ENCODE assay signal across 8 cellular contexts in genomic region chr20:327946-328563, GRCh38. TPM values are rescaled to one million over a fixed set of nuclear protein-coding genes. Genes with fewer than 3 reads are reported as not detected.
A peak's percentile ranks its signal among the peaks of the same experiment; 100 is the strongest.
DNase-seq lines count a peak whose midpoint lies in the region; ATAC-seq and TF ChIP-seq lines count a peak whose summit lies in the region.

No MANE protein-coding gene starts in this region.

- no peak for ATAC-seq in gastrocnemius medialis
- no peak for ATAC-seq in HG02840 (IDR thresholded peaks at IDR 0.05; ENCODE audit: low FRiP score, unreplicated experiment)
- no peak for ATAC-seq in esophagus mucosa
- ATAC-seq in GM18907 (IDR thresholded peaks at IDR 0.05; ENCODE audit: unreplicated experiment) = no peak
- ATAC-seq in omental fat pad (ENCODE audit: low FRiP score) = no peak

- peak overlapping the region; percentile 88 for H3K9ac ChIP-seq in GM23248
- peak overlapping the region; percentile 93 for H3K9ac ChIP-seq in SK-N-MC (ENCODE audit: insufficient read length)

- H3K79me2 ChIP-seq in GM23248 (ENCODE audit: insufficient read depth) = peaks cover 19% of the 10 kb centered on the region

- H3K9me2 ChIP-seq in GM23248 (ENCODE audit: insufficient read depth) = no peaks in the 10 kb centered on the region

- TF ChIP-seq CTCF in fibroblast of mammary gland (conservative IDR thresholded peaks at IDR 0.05; ENCODE audit: control insufficient read depth, insufficient read depth, low read depth, low read length) = no peak
- no peak for TF ChIP-seq CTCF in gastrocnemius medialis (IDR thresholded peaks at IDR 0.05 in 4 of 5, conservative IDR thresholded peaks at IDR 0.05 in 1 of 5)
- TF ChIP-seq CTCF in omental fat pad (IDR thresholded peaks at IDR 0.05) = no peak

- 0 out of 2 replicates have a peak overlapping the region, but pooled peaks have one; percentile 19 for H2AFZ ChIP-seq in GM23248

- in situ Hi-C loops in GM23248 (cut with MboI) (no loop called here), gastrocnemius medialis (cut with MboI; ENCODE audit: low sequenced_read_pairs in 4 of 4) (no loop called here)

- H3K27ac ChIP-seq in GM23248 (peak overlapping the region; percentile 89), SK-N-MC (peak overlapping the region; percentile 80), gastrocnemius medialis (peak overlapping the region; percentile 56 to 93 (median 62))

- no peaks in the 10 kb centered on the region for H4K20me1 ChIP-seq in GM23248 (ENCODE audit: insufficient read depth)

- peaks cover 31% of the 10 kb centered on the region for H3K4me1 ChIP-seq in GM23248 (ENCODE audit: insufficient read depth)
- peaks cover 5% of the 10 kb centered on the region in 2 donors for H3K4me1 ChIP-seq in gastrocnemius medialis

- WGBS in GM23248 (ENCODE audit: low coverage in 1 of 2, low lambda C conversion rate in 2 of 2, missing lambda C conversion rate in 2 of 2), 2 experiments = 39% methylated on average over 19 to 26 of the region's 26 CpGs

- no peaks in the 10 kb centered on the region for H3K36me3 ChIP-seq in GM23248 (ENCODE audit: low read depth)
- peaks cover 7% of the 10 kb centered on the region; the same call in 1 of the 2 replicates for H3K36me3 ChIP-seq in SK-N-MC (ENCODE audit: insufficient read depth, low read length)
- H3K36me3 ChIP-seq in gastrocnemius medialis = no peaks in the 10 kb centered on the region

- DNase-seq in GM23248 (peak; percentile 48), SK-N-MC (ENCODE audit: low read depth, low spot score) (no peak), fibroblast of mammary gland (ENCODE audit: low read depth) (peak; percentile 35), gastrocnemius medialis (no peak), omental fat pad (ENCODE audit: low spot score) (no peak)

- no peak for TF ChIP-seq POLR2A in gastrocnemius medialis (IDR thresholded peaks at IDR 0.05)

- intact Hi-C loops in gastrocnemius medialis (cut with DNase I; ENCODE audit: low total_unique reads) = loop anchor here (5.0 to 10.0 kb wide), 2 partner anchors 121 to 797 kb away; no protein-coding TSS in a partner anchor

- H3K9me3 ChIP-seq in GM23248 (ENCODE audit: low read depth) (no peaks in the 10 kb centered on the region), SK-N-MC (ENCODE audit: low read depth, low read length) (no peaks in the 10 kb centered on the region), gastrocnemius medialis (no peaks in the 10 kb centered on the region)

- H3K4me2 ChIP-seq in GM23248 (ENCODE audit: unreplicated experiment) = peak overlapping the region; percentile 98

- H3K4me3 ChIP-seq in GM23248 (peak overlapping the region; percentile 84), SK-N-MC (peak overlapping the region; percentile 96), fibroblast of mammary gland (ENCODE audit: control insufficient read depth, low read depth, low read length) (peak overlapping the region; percentile 79), gastrocnemius medialis (no peak overlapping the region)

- peaks cover 40% of the 10 kb centered on the region for H3F3A ChIP-seq in GM23248 (ENCODE audit: insufficient read depth)

- H3K27me3 ChIP-seq in GM23248 (replicated peaks; ENCODE audit: insufficient read depth) (no peaks in the 10 kb centered on the region), gastrocnemius medialis (peaks cover 0 to 7% (median 2%) of the 10 kb centered on the region in 3 donors)

RNA-seq across cellular contexts. Expression of gene SOX12, which starts 2.7 kb away (rescaled TPM):
- total RNA-seq in GM23248 (2014; rRNA removed; shearing (Covaris generic)) = 7.5 and 7.7 TPM in 2 replicates
- polyA plus RNA-seq in GM23248 (2016; fragmentation: Nextera tagmentation; extraction: Ambion mirVana) = 2.0 and 2.1 TPM in 2 replicates
- total RNA-seq in gastrocnemius medialis (1 to 10 TPM in 1 of 4 donors, under 1 TPM in 3; 0.15 to 1.4 (median 0.65) TPM), esophagus mucosa (4.5 TPM), omental fat pad (1 to 10 TPM; 2.0 to 3.3 (median 2.5) TPM)

RNA-seq across cellular contexts. Expression of gene NRSN2, which starts 18.9 kb away (rescaled TPM):
- total RNA-seq in GM23248 (2014; rRNA removed; shearing (Covaris generic)) = 58.8 and 76.8 TPM in 2 replicates
- 76.7 and 78.2 TPM in 2 replicates for polyA plus RNA-seq in GM23248 (2016; fragmentation: Nextera tagmentation; extraction: Ambion mirVana)
- total RNA-seq in gastrocnemius medialis (1 to 10 TPM; 1.3 to 4.7 (median 2.2) TPM), esophagus mucosa (7.1 TPM), omental fat pad (10 to 100 TPM; 12.6 to 19.1 (median 15.8) TPM)

RNA-seq across cellular contexts. Expression of gene ZCCHC3, which starts 30.7 kb away (rescaled TPM):
- 13.8 and 14.8 TPM in 2 replicates for total RNA-seq in GM23248 (2014; rRNA removed; shearing (Covaris generic))
- polyA plus RNA-seq in GM23248 (2016; fragmentation: Nextera tagmentation; extraction: Ambion mirVana) = 4.1 and 5.3 TPM in 2 replicates
- 1 to 10 TPM; 6.7 to 9.4 (median 7.9) TPM for total RNA-seq in gastrocnemius medialis
- total RNA-seq in esophagus mucosa = 6.2 TPM
- 10 to 100 TPM; 10.5 to 20.1 (median 12.6) TPM for total RNA-seq in omental fat pad

RNA-seq across cellular contexts. Expression of gene C20orf96, which starts 37.5 kb away (rescaled TPM):
- total RNA-seq in GM23248 (2014; rRNA removed; shearing (Covaris generic)) = 0.32 TPM in 1 of 2 replicates, not detected in the other
- 4.0 and 4.5 TPM in 2 replicates for polyA plus RNA-seq in GM23248 (2016; fragmentation: Nextera tagmentation; extraction: Ambion mirVana)
- total RNA-seq in gastrocnemius medialis (1 to 10 TPM in 1 of 4 donors, under 1 TPM in 2, not detected in 1; 0.19 to 1.5 (median 0.58) TPM), esophagus mucosa (2.0 TPM), omental fat pad (1 to 10 TPM; 1.4 to 3.0 (median 1.9) TPM)

RNA-seq across cellular contexts. Expression of gene TRIB3, which starts 52.5 kb away (rescaled TPM):
- total RNA-seq in GM23248 (2014; rRNA removed; shearing (Covaris generic)) = 88.5 and 99.2 TPM in 2 replicates
- polyA plus RNA-seq in GM23248 (2016; fragmentation: Nextera tagmentation; extraction: Ambion mirVana) = 63.0 and 66.1 TPM in 2 replicates
- 1 to 10 TPM in 2 of 4 donors, under 1 TPM in 1, not detected in 1; 0.58 to 3.0 (median 2.4) TPM for total RNA-seq in gastrocnemius medialis
- 58.0 TPM for total RNA-seq in esophagus mucosa
- 10 to 100 TPM in 1 of 4 donors, 1 to 10 TPM in 3; 5.5 to 10.6 (median 6.2) TPM for total RNA-seq in omental fat pad

Comparison
In these comparisons a context has a peak if more than half of its experiments do, and no peak if none do; other contexts are left out.
1. DNase-seq: peak in GM23248 (single experiment) and fibroblast of mammary gland (single experiment); none in SK-N-MC (single experiment), gastrocnemius medialis (0 of 2) and omental fat pad (single experiment).
2. H3K4me3 ChIP-seq: peak in GM23248 (single experiment), SK-N-MC (single experiment) and fibroblast of mammary gland (single experiment); none in gastrocnemius medialis (0 of 4).
3. Peak in every context shown above with its lines, with median percentiles within 50 percentile points of each other: H3K27ac ChIP-seq.